ENCODE assay signal across 1 cellular context in genomic region chrX:27675493-27675892, GRCh38.
TF ChIP-seq lines count a peak whose summit lies in the region.

No MANE protein-coding gene starts in this region.

TF ChIP-seq in Ishikawa, 13 proteins besides CTCF, POLR2A, EP300 and RAD21 (continued from another document):
- TF ChIP-seq REST (IDR thresholded peaks at IDR 0.05; ENCODE audit: low read depth) (no peak), TEAD4 (IDR thresholded peaks at IDR 0.05) (peak; percentile 42; the same call in 1 of the 2 replicates), YY1 (IDR thresholded peaks at IDR 0.05; ENCODE audit: low read depth) (no peak), ZBTB7A (IDR thresholded peaks at IDR 0.05; ENCODE audit: low read depth) (no peak)
